Comparison of ENCODE assay signal across 8 cellular contexts in genomic region chr10:100998183-100998990, GRCh38. TPM values are rescaled to one million over a fixed set of nuclear protein-coding genes. Genes with fewer than 3 reads are reported as not detected.
DNase-seq lines count a peak whose midpoint lies in the region; ATAC-seq and TF ChIP-seq lines count a peak whose summit lies in the region.

No MANE protein-coding gene starts in this region.

- H3K4me1 ChIP-seq in lower lobe of right lung = peaks cover 48% of the 10 kb centered on the region

- no peaks in the 10 kb centered on the region for H3K27me3 ChIP-seq in HL-60 (ENCODE audit: insufficient read depth, poor library complexity, severe bottlenecking)
- no peaks in the 10 kb centered on the region for H3K27me3 ChIP-seq in lower lobe of right lung (ENCODE audit: low read depth)

- no peaks in the 10 kb centered on the region for H3K9me3 ChIP-seq in lower lobe of right lung

- H3K4me3 ChIP-seq in GM12865 (ENCODE audit: low read depth, low read length) (peak overlapping the region; percentile 81), HL-60 (replicated peaks; ENCODE audit: insufficient read depth, low read length) (peak overlapping the region; percentile 81), lower lobe of right lung (peak overlapping the region; percentile 75)

- TF ChIP-seq CTCF in GM12865 (IDR thresholded peaks at IDR 0.05; ENCODE audit: insufficient read depth, low read depth, low read length, missing control alignments) (no peak), HL-60 (IDR thresholded peaks at IDR 0.05; ENCODE audit: insufficient read depth, low read length) (no peak), lower lobe of right lung (IDR thresholded peaks at IDR 0.05) (no peak)

- peak; percentile 77 for DNase-seq in GM12865 (ENCODE audit: low read depth)
- DNase-seq in HL-60 (ENCODE audit: low read depth in 1 of 2, low spot score in 1 of 2) = peak; percentile 71 to 82
- peak; percentile 68 for DNase-seq in NCI-H82 treated with DMSO at 0.1 percent for 48 hours (lab: John Stamatoyannopoulos, UW; ENCODE audit: unreplicated experiment)
- DNase-seq in activated CD8-positive, alpha-beta memory T cell treated with anti-CD3 and anti-CD28 coated beads for 24 hours = peak; percentile 84
- peak; percentile 58 for DNase-seq in effector CD8-positive, alpha-beta T cell (lab: John Stamatoyannopoulos, UW)
- DNase-seq in lower lobe of right lung = peak; percentile 88
- peak in 2 of 3 experiments; percentile 41 to 68 for DNase-seq in stimulated activated CD4-positive, alpha-beta T cell treated with anti-CD3 and anti-CD28 coated beads, TNF-alpha, amount 100 ng/mL, for 24 hours (ENCODE audit: low read depth in 3 of 3)

- intact Hi-C loops in lower lobe of right lung (cut with DNase I) = no loop called here

- ATAC-seq in lower lobe of right lung = peak; percentile 60 to 68
- ATAC-seq in HG02610 (IDR thresholded peaks at IDR 0.05; ENCODE audit: unreplicated experiment) = no peak

- peaks cover 16% of the 10 kb centered on the region for H3K36me3 ChIP-seq in lower lobe of right lung

- peak overlapping the region; percentile 84 for H3K27ac ChIP-seq in HL-60 (replicated peaks)
- peak overlapping the region; percentile 98 for H3K27ac ChIP-seq in lower lobe of right lung

RNA-seq across cellular contexts. Expression of gene LZTS2, which starts 1.2 kb away (rescaled TPM):
- 52.6 TPM for total RNA-seq in lower lobe of right lung

RNA-seq across cellular contexts. Expression of gene TWNK, which starts 11.0 kb away (rescaled TPM):
- total RNA-seq in lower lobe of right lung = 5.8 TPM

RNA-seq across cellular contexts. Expression of gene MRPL43, which starts 11.1 kb away (rescaled TPM):
- 59.7 TPM for total RNA-seq in lower lobe of right lung

RNA-seq across cellular contexts. Expression of gene SEMA4G, which starts 29.1 kb away (rescaled TPM):
- total RNA-seq in lower lobe of right lung = 5.1 TPM

RNA-seq across cellular contexts. Expression of gene PDZD7, which starts 32.5 kb away (rescaled TPM):
- 1.6 TPM for total RNA-seq in lower lobe of right lung
